Comparison of ENCODE assay signal across 1 cellular context in genomic region chr13:54415753-54416366, GRCh38.
TF ChIP-seq lines count a peak whose summit lies in the region.

No MANE protein-coding gene starts in this region.

TF ChIP-seq in H1, 55 proteins besides CTCF, POLR2A, EP300 and RAD21:
- no peak for TF ChIP-seq FOSL1 (IDR thresholded peaks at IDR 0.05; ENCODE audit: insufficient read depth, low read depth, low read length)
- TF ChIP-seq YY1 (IDR thresholded peaks at IDR 0.05; ENCODE audit: low read depth, low read length): no peak
- no peak for TF ChIP-seq RNF2 (IDR thresholded peaks at IDR 0.05; ENCODE audit: borderline replicate concordance, low read depth, low read length, missing control alignments, poor library complexity, severe bottlenecking)
- TF ChIP-seq MAFK (IDR thresholded peaks at IDR 0.05; ENCODE audit: low read depth, low read length): no peak
- TF ChIP-seq BACH1 (IDR thresholded peaks at IDR 0.05; ENCODE audit: low read length): no peak
- no peak for TF ChIP-seq KDM5A (IDR thresholded peaks at IDR 0.05; ENCODE audit: low read length)
- TF ChIP-seq BRCA1 (IDR thresholded peaks at IDR 0.05; ENCODE audit: low read depth, low read length): no peak
- TF ChIP-seq BCL11A (IDR thresholded peaks at IDR 0.05; ENCODE audit: low read depth in 2 of 2, low read length in 2 of 2): no peak
